In genomic region chr11:70672991-70673670, GRCh38 we compare ENCODE assay signal across 17 cellular contexts.
DNase-seq lines count a peak whose midpoint lies in the region; FAIRE-seq and TF ChIP-seq lines count a peak whose summit lies in the region.
"Had no signal": no experiment of that assay in that cellular context is flagged by ENCODE, and none has a peak within 500 bp of the region (broad histone marks: within the 10 kb centered on the region; RNA-seq: fewer than 3 reads in every experiment).

No MANE protein-coding gene starts in this region.

- H2BK20ac ChIP-seq in H1 (ENCODE audit: low read length): no peak overlapping the region

- H3K9ac ChIP-seq in H1 (replicated peaks in 1 of 4; ENCODE audit: extremely low read depth in 1 of 4, low read depth in 3 of 4, low read length in 3 of 4): no peak overlapping the region
- H3K9ac ChIP-seq: BLaER1 had no signal

- H4K5ac ChIP-seq in H1 (ENCODE audit: insufficient read length, low read depth, low read length): no peak overlapping the region

- H4K91ac ChIP-seq in H1 (replicated peaks; ENCODE audit: insufficient read length, low read length): no peak overlapping the region

- no peak for TF ChIP-seq POLR2A in H1 (IDR thresholded peaks at IDR 0.05; ENCODE audit: control extremely low read depth in 1 of 2, low read depth in 2 of 2, low read length in 2 of 2)

- CTCF ChIA-PET in H1 (lab: Charles Lee; ENCODE audit: partially characterized antibody) (interaction anchor here (0.6 to 1.4 kb wide), 6 partner anchors 9 to 81 kb away, joined by 3 to 4 read pairs (median 3); no protein-coding TSS in a partner anchor), A673 (lab: Charles Lee) (no interaction called here)

- 90% methylated on average over 8 of the region's 9 CpGs; no CpG with 5 or more reads in 1 of the 2 experiments for WGBS in H1 (ENCODE audit: extremely low coverage in 1 of 2, insufficient coverage in 1 of 2, insufficient read length in 1 of 2, insufficient replicate concordance in 2 of 2, low coverage in 1 of 2, low lambda C conversion rate in 2 of 2, missing lambda C conversion rate in 1 of 2), 2 experiments

- no peak for TF ChIP-seq RAD21 in H1 (IDR thresholded peaks at IDR 0.05 in 1 of 2, conservative IDR thresholded peaks at IDR 0.05 in 1 of 2; ENCODE audit: low read depth in 2 of 2, low read length in 2 of 2)

- no peak overlapping the region for H3K18ac ChIP-seq in H1 (ENCODE audit: extremely low read depth, low read length)

- FAIRE-seq in H1 (lab: Jason Lieb, UNC): no peak
- FAIRE-seq: A204.1, GM12892, GM18507, HepG2 had no signal

- H3K79me2 ChIP-seq in H1 (ENCODE audit: control insufficient read depth in 1 of 2, insufficient read depth in 2 of 2, low read length in 2 of 2): no peaks in the 10 kb centered on the region

- peak; percentile 19 for DNase-seq in NCI-H69 (lab: John Stamatoyannopoulos, UW)
- DNase-seq in H1 (ENCODE audit: low read depth in 1 of 2, low spot score in 2 of 2): no peak
- peak; percentile 45 for DNase-seq in midbrain (lab: John Stamatoyannopoulos, UW)
- no peak for DNase-seq in ACHN
- DNase-seq in A673 (ENCODE audit: low spot score): no peak
- DNase-seq in activated naive CD4-positive, alpha-beta T cell (lab: John Stamatoyannopoulos, UW): no peak
- DNase-seq: CD4-positive, alpha-beta memory T cell; DMS153; DMS79; GDM1; GOT3 had no signal

- TF ChIP-seq CTCF in H1 (IDR thresholded peaks at IDR 0.05; ENCODE audit: control extremely low read depth in 1 of 3, insufficient read depth in 1 of 3, low read depth in 1 of 3, low read length in 3 of 3) (no peak), A673 (conservative IDR thresholded peaks at IDR 0.05; ENCODE audit: low read depth, low read length) (no peak)

- 0 out of 2 replicates have a peak overlapping the region, but pooled peaks have one; percentile 77 for H2BK15ac ChIP-seq in H1 (ENCODE audit: low read length)

- TF ChIP-seq EP300 in H1 (IDR thresholded peaks at IDR 0.05; ENCODE audit: borderline replicate concordance in 1 of 2, low read depth in 2 of 2, low read length in 2 of 2): no peak

- no peak overlapping the region for H2BK120ac ChIP-seq in H1 (replicated peaks; ENCODE audit: low read depth, low read length)

- no peaks in the 10 kb centered on the region for H4K20me1 ChIP-seq in H1 (replicated peaks in 1 of 2; ENCODE audit: control insufficient read depth in 1 of 2, insufficient read depth in 2 of 2, low read length in 2 of 2)

- no peak overlapping the region for H3K4ac ChIP-seq in H1 (replicated peaks; ENCODE audit: insufficient read length, low read depth, low read length)

- H3K79me1 ChIP-seq in H1 (ENCODE audit: low read depth, low read length): 0 out of 2 replicates have a peak, but pooled peaks cover 2% of the 10 kb centered on the region

- H3K36me3 ChIP-seq in H1 (ENCODE audit: control insufficient read depth in 2 of 4, insufficient read depth in 4 of 4, low read length in 3 of 4) (no peaks in the 10 kb centered on the region), A673 (ENCODE audit: insufficient read depth, low read length, poor library complexity, severe bottlenecking) (no peaks in the 10 kb centered on the region)
- H3K36me3 ChIP-seq: BLaER1, HAP-1 had no signal

- no peaks in the 10 kb centered on the region for H3K27me3 ChIP-seq in H1 (replicated peaks in 1 of 4; ENCODE audit: control insufficient read depth in 3 of 4, extremely low read depth in 1 of 4, insufficient read depth in 3 of 4, low read length in 3 of 4)
- H3K27me3 ChIP-seq in A673 (replicated peaks; ENCODE audit: insufficient read depth, low read depth, low read length, poor library complexity): peaks cover 15% of the 10 kb centered on the region
- H3K27me3 ChIP-seq: BLaER1 had no signal

- in situ Hi-C loops in ACHN (cut with HindIII; ENCODE audit: low pct_ligation_motif_present, low pct_unique_long_range_greater_than_20kb, low sequenced_read_pairs): no loop called here

- H3K23me2 ChIP-seq in H1 (ENCODE audit: low read depth, low read length): no peaks in the 10 kb centered on the region

- POLR2A ChIA-PET in H1 (lab: Charles Lee; ENCODE audit: partially characterized antibody) (interaction anchor here (1.8 kb wide), 1 partner anchor 10 kb away, joined by 5 read pairs; no protein-coding TSS in a partner anchor), A673 (lab: Charles Lee; ENCODE audit: low non-redundant PET) (no interaction called here)

- H2AFZ ChIP-seq in H1 (ENCODE audit: low read length): no peak overlapping the region

- H4K8ac ChIP-seq in H1 (ENCODE audit: extremely low read depth, insufficient read depth, low read length): no peak overlapping the region

- no peak overlapping the region for H3K14ac ChIP-seq in H1 (ENCODE audit: insufficient read length)

- peaks cover 4 to 23% (median 10%) of the 10 kb centered on the region in 4 experiments for H3K4me1 ChIP-seq in H1 (replicated peaks in 1 of 4; ENCODE audit: control insufficient read depth in 3 of 4, insufficient read depth in 4 of 4, low read length in 3 of 4)
- H3K4me1 ChIP-seq in A673 (ENCODE audit: insufficient read depth, low read length, poor library complexity, severe bottlenecking): peaks cover 14% of the 10 kb centered on the region
- H3K4me1 ChIP-seq: HAP-1 had no signal

- H3K23ac ChIP-seq in H1 (ENCODE audit: insufficient read length): no peak overlapping the region

- H3K4me3 ChIP-seq in H1 (ENCODE audit: extremely low read depth in 1 of 4, insufficient read depth in 2 of 4, low read depth in 3 of 4, low read length in 4 of 4): no peak overlapping the region
- H3K4me3 ChIP-seq in A673 (ENCODE audit: low read depth, low read length, poor library complexity, severe bottlenecking): no peak overlapping the region
- H3K4me3 ChIP-seq: BLaER1, HAP-1 had no signal

- H2AK5ac ChIP-seq in H1 (ENCODE audit: low read depth, low read length): no peak overlapping the region

- intact Hi-C loops in A673 (cut with micrococcal nuclease; ENCODE audit: unreplicated experiment): no loop called here

- no peak overlapping the region for H2BK5ac ChIP-seq in H1 (ENCODE audit: low read depth, low read length)

- H3K4me2 ChIP-seq in H1 (ENCODE audit: insufficient read depth in 1 of 2, low read depth in 2 of 2, low read length in 2 of 2): no peak overlapping the region
- H3K4me2 ChIP-seq: BLaER1 had no signal

- H2BK12ac ChIP-seq in H1 (ENCODE audit: low read depth, low read length): no peak overlapping the region

- H3K56ac ChIP-seq in H1 (replicated peaks; ENCODE audit: insufficient read length, low read depth, low read length): no peak overlapping the region

- BruUV-seq in A673 (replicated peaks; lab: Mats Ljungman, UMichigan): no TSS peak

- no peak overlapping the region for H3K27ac ChIP-seq in H1 (ENCODE audit: low read depth, low read length)
- H3K27ac ChIP-seq in A673 (ENCODE audit: low read depth, low read length, poor library complexity, severe bottlenecking): no peak overlapping the region
- H3K27ac ChIP-seq: BLaER1 had no signal

- H3K9me3 ChIP-seq in H1 (ENCODE audit: insufficient read depth in 2 of 2, low read depth in 1 of 2, low read length in 1 of 2) (no peaks in the 10 kb centered on the region), A673 (ENCODE audit: low read depth, low read length, poor library complexity, severe bottlenecking) (no peaks in the 10 kb centered on the region)
- H3K9me3 ChIP-seq: BLaER1, HAP-1 had no signal

TF ChIP-seq in H1, 55 proteins besides CTCF, POLR2A, EP300 and RAD21:
- TF ChIP-seq MAX (IDR thresholded peaks at IDR 0.05) (no peak), CBX8 (IDR thresholded peaks at IDR 0.05; ENCODE audit: borderline replicate concordance, low read depth, low read length) (no peak), TAF7 (optimal IDR thresholded peaks at IDR 0.05; ENCODE audit: borderline replicate concordance, low read depth, low read length) (no peak), PHF8 (conservative IDR thresholded peaks at IDR 0.05; ENCODE audit: low read depth, low read length) (no peak), CBX5 (IDR thresholded peaks at IDR 0.05; ENCODE audit: low read depth, low read length) (no peak), CREB1 (IDR thresholded peaks at IDR 0.05) (no peak), NRF1 (IDR thresholded peaks at IDR 0.05; ENCODE audit: low read depth, low read length) (no peak), SAP30 (IDR thresholded peaks at IDR 0.05; ENCODE audit: insufficient read depth, insufficient replicate concordance, low read length) (no peak), ATF3 (IDR thresholded peaks at IDR 0.05; ENCODE audit: insufficient read depth, low read depth, low read length) (no peak), TEAD4 (IDR thresholded peaks at IDR 0.05; ENCODE audit: low read depth, low read length) (no peak), SIN3A (conservative IDR thresholded peaks at IDR 0.05 in 1 of 2, IDR thresholded peaks at IDR 0.05 in 1 of 2; ENCODE audit: low read depth in 1 of 2, low read length in 2 of 2) (no peak), GABPA (IDR thresholded peaks at IDR 0.05; ENCODE audit: borderline replicate concordance, insufficient read depth, low read length) (no peak), CHD2 (IDR thresholded peaks at IDR 0.05; ENCODE audit: low read length) (no peak), YY1 (IDR thresholded peaks at IDR 0.05; ENCODE audit: low read depth, low read length) (no peak), RBBP5 (IDR thresholded peaks at IDR 0.05; ENCODE audit: borderline replicate concordance, low read depth, low read length) (no peak), KDM4A (IDR thresholded peaks at IDR 0.05; ENCODE audit: low read depth, low read length, severe bottlenecking) (no peak), SIRT6 (IDR thresholded peaks at IDR 0.05; ENCODE audit: low read length) (no peak), JUND (IDR thresholded peaks at IDR 0.05; ENCODE audit: low read length) (no peak), BRCA1 (IDR thresholded peaks at IDR 0.05; ENCODE audit: low read depth, low read length) (no peak)

Comparison
In these comparisons a context has a peak if more than half of its experiments do, and no peak if none do; other contexts are left out.
1. DNase-seq: peak in NCI-H69 (single experiment) and midbrain (single experiment); none in H1 (0 of 2), ACHN (single experiment), A673 (single experiment) and activated naive CD4-positive, alpha-beta T cell (0 of 4).